ENCODE assay signal across 20 cellular contexts in the genomic region with DNA sequence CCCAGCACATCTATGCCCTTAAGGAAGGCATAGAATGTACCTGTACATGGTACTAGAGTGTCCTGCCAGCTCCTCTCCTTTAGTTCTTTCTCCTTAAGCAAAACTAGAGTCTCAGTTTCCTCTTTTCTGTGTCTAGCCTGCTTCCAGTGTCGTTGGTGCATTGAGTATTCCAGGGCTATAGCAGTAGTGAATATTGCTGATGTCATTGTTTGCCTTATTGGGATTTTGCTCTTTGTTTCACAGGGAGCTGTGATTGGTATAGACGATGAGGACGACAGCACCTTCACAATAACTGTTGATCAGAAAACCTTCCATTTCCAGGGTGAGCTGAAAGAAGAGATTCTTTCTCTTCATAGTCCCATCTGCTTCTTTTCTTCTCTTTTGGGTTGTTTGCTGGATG. TPM values are rescaled to one million over a fixed set of nuclear protein-coding genes. Genes with fewer than 3 reads are reported as not detected.
DNase-seq lines count a peak whose midpoint lies in the region; ATAC-seq, FAIRE-seq and TF ChIP-seq lines count a peak whose summit lies in the region.
"Had no signal": no experiment of that assay in that cellular context is flagged by ENCODE, and none has a peak within 500 bp of the region (broad histone marks: within the 10 kb centered on the region; RNA-seq: fewer than 3 reads in every experiment).

No MANE protein-coding gene starts in this region.

- in situ Hi-C loops in G401 (cut with HindIII; ENCODE audit: low sequenced_read_pairs): no loop called here

- WGBS in A549 (ENCODE audit: missing lambda C conversion rate): 66% methylated on average over 3 of the region's 3 CpGs
- WGBS in mesodermal cell (ENCODE audit: insufficient coverage in 2 of 2), 2 experiments: no CpG with 5 or more reads among the region's 3 CpGs

- TF ChIP-seq POLR2A in A549 (IDR thresholded peaks at IDR 0.05; ENCODE audit: low read length): no peak

- CTCF ChIA-PET in A549 (lab: Yijun Ruan, JAX): interaction anchor here (1.3 kb wide), 1 partner anchor 99 kb away, joined by 3 read pairs; no protein-coding TSS in a partner anchor

- no peak for DNase-seq in A549 (ENCODE audit: low read depth in 1 of 2, low spot score in 1 of 2)
- DNase-seq in G401 (ENCODE audit: low spot score): peak; percentile 59
- peak; percentile 29 to 67 for DNase-seq in SHP77 (lab: John Stamatoyannopoulos, UW)
- DNase-seq in activated CD4-positive, alpha-beta T cell treated with anti-CD3 and anti-CD28 coated beads, Interleukin-2, amount 50 U/mL, for 48 hours: no peak
- no peak for DNase-seq in DMS 273 treated with DMSO at 0.1 percent for 48 hours (lab: John Stamatoyannopoulos, UW)
- DNase-seq: activated CD4-positive, CD25-positive, alpha-beta regulatory T cell treated with anti-CD3 and anti-CD28 coated beads, Interleukin-2, amount 50 U/mL, for 72 hours; activated naive CD4-positive, alpha-beta T cell treated with anti-CD3 and anti-CD28 coated beads, Interleukin-2, amount 10 ng/mL, durations not matched to agents 7 days and 5 days; activated T-cell treated with anti-CD3 and anti-CD28 coated beads, Interleukin-2, amount 50 U/mL, for 72 hours; aorta; effector CD8-positive, alpha-beta T cell; HCEC 1CT; NCI-H1092; nephron progenitor cell; NK-92 treated with Interleukin-12 subunit alpha and Interleukin-12 subunit beta, amount 100 ng/mL, for 24 hours; stimulated activated CD4-positive, alpha-beta T cell treated with anti-CD3 and anti-CD28 coated beads, Interleukin-4, amount 100 ng/mL, for 24 hours; stimulated activated naive CD8-positive, alpha-beta T cell treated with anti-CD3 and anti-CD28 coated beads, Interleukin-15, amount 100 ng/mL, for 72 hours; upper lobe of left lung had no signal

- H3K36me3 ChIP-seq in mesodermal cell (ENCODE audit: control insufficient read depth, insufficient read depth, low read length): no peaks in the 10 kb centered on the region
- H3K36me3 ChIP-seq: upper lobe of left lung had no signal

- H3K4me3 ChIP-seq in A549 (no peak overlapping the region), mesodermal cell (ENCODE audit: extremely low read depth, insufficient read depth, low read length, poor library complexity, severe bottlenecking) (no peak overlapping the region)
- H3K4me3 ChIP-seq: upper lobe of left lung had no signal

- 0 out of 3 replicates have a peak overlapping the region, but pooled peaks have one; percentile 1 for H3K4me2 ChIP-seq in A549

- peaks cover 39% of the 10 kb centered on the region for H3K4me1 ChIP-seq in A549
- peaks cover 34% of the 10 kb centered on the region for H3K4me1 ChIP-seq in mesodermal cell (ENCODE audit: control insufficient read depth, insufficient read depth, low read length, poor library complexity, severe bottlenecking)

- no peak for TF ChIP-seq CTCF in A549 (IDR thresholded peaks at IDR 0.05)

- no peak for ATAC-seq in A549
- no peak for ATAC-seq in GM19395 (IDR thresholded peaks at IDR 0.05; ENCODE audit: unreplicated experiment)
- ATAC-seq: activated T-cell treated with anti-CD3 and anti-CD28 coated beads, Interleukin-2, amount 50 U/mL, for 72 hours; stimulated activated naive CD8-positive, alpha-beta T cell treated with anti-CD3 and anti-CD28 coated beads, Interleukin-15, amount 100 ng/mL, for 72 hours had no signal

- H3K27ac ChIP-seq in A549 (peak overlapping the region; percentile 6 to 68; a peak in 4 of 6 replicates), mesodermal cell (ENCODE audit: low read depth, low read length, severe bottlenecking) (peak overlapping the region; percentile 30)
- H3K27ac ChIP-seq: upper lobe of left lung had no signal

- no peak for TF ChIP-seq RAD21 in A549 (conservative IDR thresholded peaks at IDR 0.05 in 1 of 2, IDR thresholded peaks at IDR 0.05 in 1 of 2)

- POLR2A ChIA-PET in A549 (lab: Yijun Ruan, JAX): no interaction called here

- TF ChIP-seq EP300 in A549 (IDR thresholded peaks at IDR 0.05): no peak

- no peak for FAIRE-seq in A549 (lab: Jason Lieb, UNC)
- FAIRE-seq: HTR-8/SVneo had no signal

- H3K9me3 ChIP-seq in A549 (no peaks in the 10 kb centered on the region), mesodermal cell (ENCODE audit: control insufficient read depth, low read length) (no peaks in the 10 kb centered on the region)
- H3K9me3 ChIP-seq: upper lobe of left lung had no signal

TF ChIP-seq in A549, 52 proteins besides CTCF, POLR2A, EP300 and RAD21:
- peak; percentile 35 for TF ChIP-seq MAFK (IDR thresholded peaks at IDR 0.05; ENCODE audit: partially characterized antibody)
- TF ChIP-seq, protein P1, sequence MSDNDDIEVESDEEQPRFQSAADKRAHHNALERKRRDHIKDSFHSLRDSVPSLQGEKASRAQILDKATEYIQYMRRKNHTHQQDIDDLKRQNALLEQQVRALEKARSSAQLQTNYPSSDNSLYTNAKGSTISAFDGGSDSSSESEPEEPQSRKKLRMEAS (IDR thresholded peaks at IDR 0.05): no peak

RNA-seq across cellular contexts. Expression of a gene that starts 52.3 kb away (rescaled TPM):
- polyA plus RNA-seq in A549 (2011; rRNA removed) (93.7 and 108 TPM in 2 replicates), A549 (2017; fragmentation: RNase III; extraction: RNeasy Plus Mini Kit Qiagen cat#74134 plus additional on column Dnase treatment) (45.1 to 52.9 TPM (median 52.6 TPM) in 3 replicates)
- 21.0 and 30.1 TPM in 2 replicates for polyA plus RNA-seq in A549 (2012; cell fraction: cytosol; rRNA removed)
- 12.7 and 18.9 TPM in 2 replicates for polyA plus RNA-seq in A549 (2012; cell fraction: nucleus; rRNA removed)
- 139 and 185 TPM in 2 replicates for polyA minus RNA-seq in A549 (2011; rRNA and poly(A)+ RNA removed)
- 115 and 174 TPM in 2 replicates for total RNA-seq in G401 (2014; rRNA removed; shearing (Covaris generic))
- 133 TPM for polyA plus RNA-seq in mesodermal cell (2013, experiment 1 of 2)
- polyA plus RNA-seq in mesodermal cell (2013, experiment 2 of 2): 141 TPM

Comparison
In these comparisons a context has a peak if more than half of its experiments do, and no peak if none do; other contexts are left out.
1. DNase-seq: peak in G401 (single experiment) and SHP77 (2 of 2); none in A549 (0 of 2), activated CD4-positive, alpha-beta T cell treated with anti-CD3 and anti-CD28 coated beads, Interleukin-2, amount 50 U/mL, for 48 hours (0 of 2) and DMS 273 treated with DMSO at 0.1 percent for 48 hours (single experiment).